Comparison of ENCODE assay signal across 1 cellular context in the genomic region with DNA sequence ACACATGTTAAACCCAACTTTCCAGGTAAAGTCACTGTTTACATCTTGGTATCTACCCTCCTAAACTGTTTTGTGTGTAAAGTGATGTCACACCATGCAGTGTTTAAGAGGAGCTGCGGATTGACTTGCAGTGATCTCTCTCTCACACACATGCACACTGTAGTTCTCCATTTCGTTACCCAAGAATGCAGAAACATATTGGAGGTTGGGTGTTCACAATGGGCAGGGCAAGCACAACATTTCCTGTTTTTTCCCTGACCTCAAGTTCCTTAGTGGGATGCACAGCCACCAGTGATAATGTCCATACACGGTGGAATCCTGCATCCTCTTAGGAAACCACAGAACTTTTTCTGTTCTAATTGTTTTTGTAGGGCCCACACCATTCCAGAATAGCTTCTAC.
TF ChIP-seq lines count a peak whose summit lies in the region.

No MANE protein-coding gene starts in this region.

TF ChIP-seq in GM23338, 12 proteins besides CTCF, POLR2A, EP300 and RAD21 (continued from another document):
- TF ChIP-seq EZH2phosphoT487 (IDR thresholded peaks at IDR 0.05; ENCODE audit: unreplicated experiment) (no peak), REST (IDR thresholded peaks at IDR 0.05; ENCODE audit: unreplicated experiment) (no peak), EZH2 (IDR thresholded peaks at IDR 0.05; ENCODE audit: low read depth, unreplicated experiment) (no peak)
